In genomic region chr5:54270326-54270725, GRCh38 we compare ENCODE assay signal across 5 cellular contexts.
"Had no signal": no experiment of that assay in that cellular context is flagged by ENCODE, and none has a peak within 500 bp of the region (broad histone marks: within the 10 kb centered on the region; RNA-seq: fewer than 3 reads in every experiment).

No MANE protein-coding gene starts in this region.

- H3K4me2 ChIP-seq: GM23338 had no signal

- ATAC-seq: GM23338, K562 had no signal

- H3K4me3 ChIP-seq: GM23338, K562 had no signal

- DNase-seq: H9, HCEC 1CT, IMR-90 had no signal

- H2AFZ ChIP-seq: GM23338 had no signal
